ENCODE assay signal across 24 cellular contexts in the genomic region with DNA sequence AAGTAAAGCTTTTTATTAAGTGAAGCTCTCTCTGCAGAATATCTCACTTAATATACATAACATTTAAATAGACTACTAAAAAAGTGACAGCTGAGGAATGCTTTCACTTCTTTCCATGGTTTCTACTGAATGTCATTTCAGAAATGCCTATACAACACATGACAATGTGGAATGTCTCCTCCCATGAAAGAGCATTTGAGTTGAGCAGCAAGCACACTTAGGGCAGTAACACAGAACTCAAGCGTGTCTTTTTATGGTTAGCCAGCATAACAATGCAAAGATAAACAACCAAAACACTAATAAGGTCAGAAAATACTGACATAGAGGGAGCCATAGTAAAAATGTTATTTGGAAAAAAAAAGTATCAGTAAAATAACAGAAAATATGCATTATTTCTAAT. TPM values are rescaled to one million over a fixed set of nuclear protein-coding genes. Genes with fewer than 3 reads are reported as not detected.
DNase-seq lines count a peak whose midpoint lies in the region; ATAC-seq, FAIRE-seq and TF ChIP-seq lines count a peak whose summit lies in the region.
"Had no signal": no experiment of that assay in that cellular context is flagged by ENCODE, and none has a peak within 500 bp of the region (broad histone marks: within the 10 kb centered on the region; RNA-seq: fewer than 3 reads in every experiment).

No MANE protein-coding gene starts in this region.

- no peaks in the 10 kb centered on the region for H3K27me3 ChIP-seq in CD4-positive, CD25-positive, alpha-beta regulatory T cell (ENCODE audit: control insufficient read depth, insufficient read depth, low read length)
- H3K27me3 ChIP-seq: MG63, right lobe of liver, uterus had no signal

- no peak overlapping the region for H3K27ac Mint-ChIP-seq in CD4-positive, CD25-positive, alpha-beta regulatory T cell
- peak overlapping the region; percentile 82 for H3K27ac Mint-ChIP-seq in chondrocyte (ENCODE audit: unreplicated experiment)
- H3K27ac Mint-ChIP-seq: activated naive CD4-positive, alpha-beta T cell treated with anti-CD3 and anti-CD28 coated beads, Interleukin-2, amount 10 ng/mL, durations not matched to agents 7 days and 5 days; stimulated activated naive CD8-positive, alpha-beta T cell treated with anti-CD3 and anti-CD28 coated beads, Interleukin-15, Interleukin-2, amounts not matched to agents 100 ng/mL and 50 ng/mL, for 24 hours; T-helper 1 cell treated with Interleukin-12 subunit alpha and Interleukin-12 subunit beta and Interleukin-4 antibody, amounts not matched to agents 30 μg/mL and 1 μg/mL, for 36 hours had no signal

- no peaks in the 10 kb centered on the region for H3K9me3 Mint-ChIP-seq in CD4-positive, CD25-positive, alpha-beta regulatory T cell
- no peaks in the 10 kb centered on the region for H3K9me3 Mint-ChIP-seq in chondrocyte (ENCODE audit: low read depth)
- H3K9me3 Mint-ChIP-seq: activated naive CD4-positive, alpha-beta T cell treated with anti-CD3 and anti-CD28 coated beads, Interleukin-2, amount 10 ng/mL, durations not matched to agents 7 days and 5 days; stimulated activated naive CD8-positive, alpha-beta T cell treated with anti-CD3 and anti-CD28 coated beads, Interleukin-15, Interleukin-2, amounts not matched to agents 100 ng/mL and 50 ng/mL, for 24 hours; T-helper 1 cell treated with Interleukin-12 subunit alpha and Interleukin-12 subunit beta and Interleukin-4 antibody, amounts not matched to agents 30 μg/mL and 1 μg/mL, for 36 hours had no signal

- peak overlapping the region; percentile 10 for H3K4me3 ChIP-seq in CD4-positive, CD25-positive, alpha-beta regulatory T cell (ENCODE audit: low read depth, low read length)
- no peak overlapping the region for H3K4me3 ChIP-seq in HEK293 (ENCODE audit: low read depth, low read length)
- H3K4me3 ChIP-seq: MG63, right lobe of liver, uterus had no signal

- no peaks in the 10 kb centered on the region for H3K36me3 ChIP-seq in CD4-positive, CD25-positive, alpha-beta regulatory T cell (ENCODE audit: control insufficient read depth, insufficient read depth, low read length)
- no peaks in the 10 kb centered on the region for H3K36me3 ChIP-seq in HEK293 (ENCODE audit: control insufficient read depth in 2 of 2, insufficient read depth in 1 of 2, low read length in 2 of 2)
- H3K36me3 ChIP-seq: right lobe of liver, uterus, WERI-Rb-1 had no signal

- peaks cover 55% of the 10 kb centered on the region for H3K4me1 ChIP-seq in CD4-positive, CD25-positive, alpha-beta regulatory T cell (ENCODE audit: control insufficient read depth, insufficient read depth, low read length, poor library complexity, severe bottlenecking)
- no peaks in the 10 kb centered on the region for H3K4me1 ChIP-seq in HEK293 (ENCODE audit: control insufficient read depth, insufficient read depth, low read length)
- H3K4me1 ChIP-seq: right lobe of liver, uterus had no signal

- CTCF ChIA-PET in HEK293 (lab: Yijun Ruan, JAX), result interaction anchor here (0.6 kb wide), 1 partner anchor 269 kb away, joined by 3 read pairs; no protein-coding TSS in a partner anchor

- H3K27me3 Mint-ChIP-seq in CD4-positive, CD25-positive, alpha-beta regulatory T cell, result no peaks in the 10 kb centered on the region
- H3K27me3 Mint-ChIP-seq in chondrocyte (ENCODE audit: low read depth), result no peaks in the 10 kb centered on the region
- H3K27me3 Mint-ChIP-seq: activated naive CD4-positive, alpha-beta T cell treated with anti-CD3 and anti-CD28 coated beads, Interleukin-2, amount 10 ng/mL, durations not matched to agents 7 days and 5 days; stimulated activated naive CD8-positive, alpha-beta T cell treated with anti-CD3 and anti-CD28 coated beads, Interleukin-15, Interleukin-2, amounts not matched to agents 100 ng/mL and 50 ng/mL, for 24 hours had no signal

- POLR2A ChIA-PET in HEK293 (lab: Yijun Ruan, JAX), result interaction anchor here (1.1 kb wide), 1 partner anchor 9 kb away, joined by 3 read pairs; a partner anchor contains a TSS

- H3K36me3 Mint-ChIP-seq in CD4-positive, CD25-positive, alpha-beta regulatory T cell, result peaks cover 5% of the 10 kb centered on the region
- H3K36me3 Mint-ChIP-seq in chondrocyte (ENCODE audit: low read depth), result no peaks in the 10 kb centered on the region

- DNase-seq in CD4-positive, CD25-positive, alpha-beta regulatory T cell, result no peak
- no peak for DNase-seq in chondrocyte (ENCODE audit: low spot score)
- peak; percentile 29 for DNase-seq in left kidney (ENCODE audit: low read depth, low spot score)
- no peak for DNase-seq in ecto neural progenitor cell (ENCODE audit: low spot score)
- DNase-seq in RCC 7860 (ENCODE audit: low spot score), result no peak
- DNase-seq in NCI-H1436 (lab: John Stamatoyannopoulos, UW), result no peak
- DNase-seq: activated CD4-positive, alpha-beta T cell treated with anti-CD3 and anti-CD28 coated beads, Interleukin-2, amount 50 U/mL, for 48 hours; activated naive CD4-positive, alpha-beta T cell treated with anti-CD3 and anti-CD28 coated beads, Interleukin-2, amount 10 ng/mL, durations not matched to agents 7 days and 5 days; activated T-cell treated with anti-CD3 and anti-CD28 coated beads, Interleukin-2, amount 50 U/mL, for 1 hour; DND-41; effector CD8-positive, alpha-beta T cell; GOT3; kidney glomerular epithelial cell; MG63; NCI-H1694 treated with DMSO at 0.1 percent for 48 hours; NK-92 treated with Interleukin-12 subunit alpha and Interleukin-12 subunit beta, amount 100 ng/mL, for 24 hours; right lobe of liver; RPMI8226; uterus; WERI-Rb-1 had no signal

- H3K27ac ChIP-seq in CD4-positive, CD25-positive, alpha-beta regulatory T cell (ENCODE audit: insufficient read depth, low read length, poor library complexity, severe bottlenecking), result no peak overlapping the region
- no peak overlapping the region for H3K27ac ChIP-seq in HEK293 (ENCODE audit: extremely low read depth, low read depth, low read length)
- H3K27ac ChIP-seq: right lobe of liver, uterus, WERI-Rb-1 had no signal

- no peak for FAIRE-seq in RCC 7860 (lab: Jason Lieb, UNC)

- H3K4me3 Mint-ChIP-seq in CD4-positive, CD25-positive, alpha-beta regulatory T cell, result peak overlapping the region in 1 of 4 donors; percentile 50
- H3K4me3 Mint-ChIP-seq in chondrocyte (ENCODE audit: unreplicated experiment), result no peak overlapping the region
- H3K4me3 Mint-ChIP-seq: activated naive CD4-positive, alpha-beta T cell treated with anti-CD3 and anti-CD28 coated beads, Interleukin-2, amount 10 ng/mL, durations not matched to agents 7 days and 5 days; stimulated activated naive CD8-positive, alpha-beta T cell treated with anti-CD3 and anti-CD28 coated beads, Interleukin-15, Interleukin-2, amounts not matched to agents 100 ng/mL and 50 ng/mL, for 24 hours; T-helper 1 cell treated with Interleukin-12 subunit alpha and Interleukin-12 subunit beta and Interleukin-4 antibody, amounts not matched to agents 30 μg/mL and 1 μg/mL, for 36 hours had no signal

- no peaks in the 10 kb centered on the region for H3K9me3 ChIP-seq in CD4-positive, CD25-positive, alpha-beta regulatory T cell (ENCODE audit: control insufficient read depth in 2 of 2, low read length in 2 of 2)
- no peaks in the 10 kb centered on the region for H3K9me3 ChIP-seq in HEK293 (ENCODE audit: control insufficient read depth, insufficient read depth, low read depth, low read length)
- H3K9me3 ChIP-seq: MG63, right lobe of liver, uterus had no signal

- peaks cover 46 to 78% (median 60%) of the 10 kb centered on the region in 4 donors for H3K4me1 Mint-ChIP-seq in CD4-positive, CD25-positive, alpha-beta regulatory T cell
- peaks cover 67% of the 10 kb centered on the region for H3K4me1 Mint-ChIP-seq in chondrocyte (ENCODE audit: low read depth)

- TF ChIP-seq CTCF in HEK293 (tag by site-specific recombination; IDR thresholded peaks at IDR 0.05) (no peak), chondrocyte (IDR thresholded peaks at IDR 0.05) (no peak)

- no peak for ATAC-seq in CD4-positive, CD25-positive, alpha-beta regulatory T cell (ENCODE audit: low read depth in 2 of 2)
- no peak for ATAC-seq in HG03432 (IDR thresholded peaks at IDR 0.05; ENCODE audit: unreplicated experiment)
- ATAC-seq: right lobe of liver had no signal

TF ChIP-seq in HEK293, 187 proteins besides CTCF, POLR2A, EP300 and RAD21 (continues in another document):
- TF ChIP-seq ZNF664 (tag by site-specific recombination; IDR thresholded peaks at IDR 0.05) (peak; percentile 60), FEZF1 (tag by site-specific recombination; IDR thresholded peaks at IDR 0.05) (peak; percentile 70), ZNF544 (tag by site-specific recombination; IDR thresholded peaks at IDR 0.05) (no peak), ZNF843 (tag by site-specific recombination; IDR thresholded peaks at IDR 0.05) (no peak), ZNF24 (tag by site-specific recombination; IDR thresholded peaks at IDR 0.05) (no peak)
- TF ChIP-seq, protein P1, sequence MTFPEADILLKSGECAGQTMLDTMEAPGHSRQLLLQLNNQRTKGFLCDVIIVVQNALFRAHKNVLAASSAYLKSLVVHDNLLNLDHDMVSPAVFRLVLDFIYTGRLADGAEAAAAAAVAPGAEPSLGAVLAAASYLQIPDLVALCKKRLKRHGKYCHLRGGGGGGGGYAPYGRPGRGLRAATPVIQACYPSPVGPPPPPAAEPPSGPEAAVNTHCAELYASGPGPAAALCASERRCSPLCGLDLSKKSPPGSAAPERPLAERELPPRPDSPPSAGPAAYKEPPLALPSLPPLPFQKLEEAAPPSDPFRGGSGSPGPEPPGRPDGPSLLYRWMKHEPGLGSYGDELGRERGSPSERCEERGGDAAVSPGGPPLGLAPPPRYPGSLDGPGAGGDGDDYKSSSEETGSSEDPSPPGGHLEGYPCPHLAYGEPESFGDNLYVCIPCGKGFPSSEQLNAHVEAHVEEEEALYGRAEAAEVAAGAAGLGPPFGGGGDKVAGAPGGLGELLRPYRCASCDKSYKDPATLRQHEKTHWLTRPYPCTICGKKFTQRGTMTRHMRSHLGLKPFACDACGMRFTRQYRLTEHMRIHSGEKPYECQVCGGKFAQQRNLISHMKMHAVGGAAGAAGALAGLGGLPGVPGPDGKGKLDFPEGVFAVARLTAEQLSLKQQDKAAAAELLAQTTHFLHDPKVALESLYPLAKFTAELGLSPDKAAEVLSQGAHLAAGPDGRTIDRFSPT (tag by site-specific recombination; IDR thresholded peaks at IDR 0.05), result no peak
- TF ChIP-seq, protein P2, sequence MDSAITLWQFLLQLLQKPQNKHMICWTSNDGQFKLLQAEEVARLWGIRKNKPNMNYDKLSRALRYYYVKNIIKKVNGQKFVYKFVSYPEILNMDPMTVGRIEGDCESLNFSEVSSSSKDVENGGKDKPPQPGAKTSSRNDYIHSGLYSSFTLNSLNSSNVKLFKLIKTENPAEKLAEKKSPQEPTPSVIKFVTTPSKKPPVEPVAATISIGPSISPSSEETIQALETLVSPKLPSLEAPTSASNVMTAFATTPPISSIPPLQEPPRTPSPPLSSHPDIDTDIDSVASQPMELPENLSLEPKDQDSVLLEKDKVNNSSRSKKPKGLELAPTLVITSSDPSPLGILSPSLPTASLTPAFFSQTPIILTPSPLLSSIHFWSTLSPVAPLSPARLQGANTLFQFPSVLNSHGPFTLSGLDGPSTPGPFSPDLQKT (IDR thresholded peaks at IDR 0.05; ENCODE audit: borderline replicate concordance, low read depth, low read length), result no peak

RNA-seq across cellular contexts. Expression of a gene that starts 9.4 kb away (rescaled TPM):
- 153 TPM for total RNA-seq in CD4-positive, CD25-positive, alpha-beta regulatory T cell
- polyA plus RNA-seq in CD4-positive, CD25-positive, alpha-beta regulatory T cell, result 100 to 1,000 TPM in 3 of 4 donors, 10 to 100 TPM in 1; 91.8 to 138 (median 105) TPM
- total RNA-seq in chondrocyte, result 118 to 139 TPM (median 135 TPM) in 3 replicates
